In the genomic region with DNA sequence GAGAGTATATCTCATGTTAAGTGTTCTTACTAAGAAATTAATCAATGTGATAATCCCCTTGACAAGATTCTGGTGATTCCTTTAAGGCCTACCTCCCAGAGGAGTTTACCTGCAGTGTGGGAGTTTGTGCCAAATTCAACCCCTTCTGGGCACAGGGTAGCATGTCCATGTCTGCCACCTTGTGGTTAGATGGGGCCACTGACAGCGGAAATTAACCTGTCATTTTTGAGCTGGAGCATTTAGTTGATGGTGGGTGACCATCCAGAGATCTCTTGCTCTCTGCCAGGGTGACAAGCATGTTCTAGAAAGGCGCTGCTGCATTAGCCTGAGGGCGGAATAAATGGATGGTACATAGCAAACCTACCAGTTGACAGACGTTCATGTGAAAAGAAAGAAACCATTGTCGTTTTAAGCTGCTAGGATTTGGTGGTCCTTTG, we compare ENCODE assay signal across 8 cellular contexts.
DNase-seq lines count a peak whose midpoint lies in the region; ATAC-seq and TF ChIP-seq lines count a peak whose summit lies in the region.

No MANE protein-coding gene starts in this region.

- no peaks in the 10 kb centered on the region for H3K36me3 ChIP-seq in spleen

- no peak overlapping the region for H3K27ac ChIP-seq in spleen

- DNase-seq in EH (ENCODE audit: low read depth) (peak; percentile 46), HS-5 (ENCODE audit: low read depth) (peak; percentile 31), RKO (ENCODE audit: low spot score) (peak; percentile 62), Right ventricle myocardium superior (no peak), spleen (peak; percentile 56), GDM1 (lab: John Stamatoyannopoulos, UW) (no peak)
- peak; percentile 25 for DNase-seq in activated effector memory CD4-positive, alpha-beta T cell treated with Interleukin-2 at 50 U/mL for 16 hours

- H3K9me3 ChIP-seq in spleen = no peaks in the 10 kb centered on the region

- 27 to 37% (median 31%) methylated on average over 5 of the region's 5 CpGs for WGBS in spleen, 5 donors

- H3K4me1 ChIP-seq in spleen = no peaks in the 10 kb centered on the region

- peak; percentile 45 to 75 (median 68) for TF ChIP-seq CTCF in spleen (IDR thresholded peaks at IDR 0.05 in 8 of 11, conservative IDR thresholded peaks at IDR 0.05 in 3 of 11)

- no peak overlapping the region for H3K4me3 ChIP-seq in spleen

- intact Hi-C loops in Right ventricle myocardium superior (cut with DNase I) = loop anchor here (2.0 kb wide), 1 partner anchor 200 kb away; no protein-coding TSS in a partner anchor
- intact Hi-C loops in spleen (cut with DNase I; ENCODE audit: low total_unique reads) = loop anchor here (5.0 kb wide), 1 partner anchor 200 kb away; no protein-coding TSS in a partner anchor

- ATAC-seq in GM21515 (IDR thresholded peaks at IDR 0.05; ENCODE audit: unreplicated experiment) = peak; percentile 96
- peak; percentile 59 for ATAC-seq in Right ventricle myocardium superior (ENCODE audit: poor library complexity)

- no peaks in the 10 kb centered on the region for H3K27me3 ChIP-seq in spleen (replicated peaks in 1 of 7)

- TF ChIP-seq POLR2A in spleen (IDR thresholded peaks at IDR 0.05) = no peak

Comparison
In these comparisons a context has a peak if more than half of its experiments do, and no peak if none do; other contexts are left out.
1. DNase-seq: peak in EH (single experiment), HS-5 (single experiment), RKO (single experiment), activated effector memory CD4-positive, alpha-beta T cell treated with Interleukin-2 at 50 U/mL for 16 hours (single experiment) and spleen (single experiment); none in Right ventricle myocardium superior (single experiment) and GDM1 (single experiment).